In the genomic region with DNA sequence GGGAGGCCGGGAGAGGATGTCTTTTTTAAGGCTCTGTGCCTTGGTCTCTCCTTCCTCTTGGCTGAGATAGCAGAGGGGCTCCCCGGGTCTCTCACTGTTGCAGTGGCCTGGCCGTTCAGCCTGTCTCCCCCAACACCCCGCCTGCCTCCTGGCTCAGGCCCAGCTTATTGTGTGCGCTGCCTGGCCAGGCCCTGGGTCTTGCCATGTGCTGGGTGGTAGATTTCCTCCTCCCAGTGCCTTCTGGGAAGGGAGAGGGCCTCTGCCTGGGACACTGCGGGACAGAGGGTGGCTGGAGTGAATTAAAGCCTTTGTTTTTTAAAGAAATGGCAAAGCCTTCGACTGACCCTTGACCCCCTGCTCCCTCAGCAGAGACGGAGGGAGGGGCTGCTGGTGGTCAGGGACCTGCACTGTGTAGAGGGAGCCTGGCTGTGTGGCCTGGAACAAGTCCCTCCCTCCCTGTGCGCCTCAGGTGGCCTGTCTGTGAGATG, we compare ENCODE assay signal across 25 cellular contexts. TPM values are rescaled to one million over a fixed set of nuclear protein-coding genes. Genes with fewer than 3 reads are reported as not detected.
DNase-seq lines count a peak whose midpoint lies in the region; ATAC-seq, FAIRE-seq and TF ChIP-seq lines count a peak whose summit lies in the region.
"Had no signal": no experiment of that assay in that cellular context is flagged by ENCODE, and none has a peak within 500 bp of the region (broad histone marks: within the 10 kb centered on the region; RNA-seq: fewer than 3 reads in every experiment).

No MANE protein-coding gene starts in this region.

- peaks cover 3% of the 10 kb centered on the region for H3K4me1 ChIP-seq in RWPE2 (ENCODE audit: insufficient read depth, poor library complexity, severe bottlenecking)
- H3K4me1 ChIP-seq: Caco-2 had no signal

- H3K36me3 ChIP-seq in RWPE2 (ENCODE audit: low read depth): peaks cover 56% of the 10 kb centered on the region

- no peak for FAIRE-seq in GM19239 (lab: Jason Lieb, UNC)

- intact Hi-C loops in left ventricle myocardium superior (cut with micrococcal nuclease): no loop called here
- intact Hi-C loops in sciatic nerve (cut with DNase I): no loop called here

- DNase-seq in GM19239 (ENCODE audit: insufficient read length, low spot score): peak; percentile 2
- DNase-seq in RWPE2 (ENCODE audit: low spot score): peak; percentile 59
- no peak for DNase-seq in left ventricle myocardium superior
- DNase-seq in sciatic nerve (ENCODE audit: low spot score): no peak
- no peak for DNase-seq in MV-4-11 (lab: John Stamatoyannopoulos, UW)
- no peak for DNase-seq in stimulated activated CD4-positive, alpha-beta T cell treated with anti-CD3 and anti-CD28 coated beads, Interleukin-2, amount 100 ng/mL, for 24 hours
- DNase-seq: activated CD4-positive, alpha-beta T cell treated with anti-CD3 and anti-CD28 coated beads, Interleukin-2, amount 10 ng/mL, durations not matched to agents 24 days and 14 days; activated gamma-delta T cell; activated T-cell treated with anti-CD3 and anti-CD28 coated beads, Interleukin-2, amount 50 U/mL, for 24 hours; C1 segment of cervical spinal cord; Caco-2; effector CD4-positive, alpha-beta T cell; erythroblast; HCEC 1CT; Karpas-422; mesenchymal stem cell; NCI-H1436 treated with DMSO at 0.1 percent for 48 hours; NCI-H446; stimulated activated CD4-positive, alpha-beta T cell treated with anti-CD3 and anti-CD28 coated beads, Interleukin-1b, Interleukin-23, amount 100 ng/mL, for 48 hours; T-helper 9 cell had no signal

- H3K27ac ChIP-seq in RWPE2 (ENCODE audit: poor library complexity, severe bottlenecking): no peak overlapping the region
- H3K27ac ChIP-seq: HL-60, VCaP had no signal

- no peak overlapping the region for H3K4me3 ChIP-seq in RWPE2 (ENCODE audit: severe bottlenecking)
- H3K4me3 ChIP-seq: skin epidermis had no signal

- no peak for TF ChIP-seq CTCF in RWPE2 (IDR thresholded peaks at IDR 0.05; ENCODE audit: poor library complexity, severe bottlenecking)

- ATAC-seq in RWPE2 (ENCODE audit: low read depth): no peak
- ATAC-seq in left ventricle myocardium superior: peak; percentile 8
- ATAC-seq in sciatic nerve: peak; percentile 13
- ATAC-seq in GM21515 (IDR thresholded peaks at IDR 0.05; ENCODE audit: unreplicated experiment): no peak
- no peak for ATAC-seq in HG02884 (IDR thresholded peaks at IDR 0.05; ENCODE audit: unreplicated experiment)

- H3K9me3 ChIP-seq in RWPE2 (ENCODE audit: severe bottlenecking): no peaks in the 10 kb centered on the region
- H3K9me3 ChIP-seq: Caco-2 had no signal

- no peaks in the 10 kb centered on the region for H3K27me3 ChIP-seq in RWPE2 (ENCODE audit: insufficient read depth, poor library complexity, severe bottlenecking)

RNA-seq across cellular contexts. Expression of a gene that starts 11.1 kb away (rescaled TPM):
- total RNA-seq in left ventricle myocardium superior: 31.9 TPM
- 69.7 TPM for total RNA-seq in sciatic nerve

RNA-seq across cellular contexts. Expression of a gene that starts 27.9 kb away (rescaled TPM):
- 48.4 TPM for total RNA-seq in left ventricle myocardium superior
- total RNA-seq in sciatic nerve: 127 TPM

RNA-seq across cellular contexts. Expression of a gene that starts 35.3 kb away (rescaled TPM):
- total RNA-seq in left ventricle myocardium superior (18.3 TPM), sciatic nerve (22.6 TPM)

RNA-seq across cellular contexts. Expression of a gene that starts 40.7 kb away (rescaled TPM):
- total RNA-seq in left ventricle myocardium superior (134 TPM), sciatic nerve (285 TPM)

Comparison
In these comparisons a context has a peak if more than half of its experiments do, and no peak if none do; other contexts are left out.
1. DNase-seq: peak in GM19239 (single experiment) and RWPE2 (single experiment); none in left ventricle myocardium superior (single experiment), sciatic nerve (single experiment), MV-4-11 (single experiment) and stimulated activated CD4-positive, alpha-beta T cell treated with anti-CD3 and anti-CD28 coated beads, Interleukin-2, amount 100 ng/mL, for 24 hours (0 of 2).
2. ATAC-seq: peak in left ventricle myocardium superior (single experiment) and sciatic nerve (single experiment); none in RWPE2 (single experiment), GM21515 (single experiment) and HG02884 (single experiment).